ENCODE assay signal across 3 cellular contexts in the genomic region with DNA sequence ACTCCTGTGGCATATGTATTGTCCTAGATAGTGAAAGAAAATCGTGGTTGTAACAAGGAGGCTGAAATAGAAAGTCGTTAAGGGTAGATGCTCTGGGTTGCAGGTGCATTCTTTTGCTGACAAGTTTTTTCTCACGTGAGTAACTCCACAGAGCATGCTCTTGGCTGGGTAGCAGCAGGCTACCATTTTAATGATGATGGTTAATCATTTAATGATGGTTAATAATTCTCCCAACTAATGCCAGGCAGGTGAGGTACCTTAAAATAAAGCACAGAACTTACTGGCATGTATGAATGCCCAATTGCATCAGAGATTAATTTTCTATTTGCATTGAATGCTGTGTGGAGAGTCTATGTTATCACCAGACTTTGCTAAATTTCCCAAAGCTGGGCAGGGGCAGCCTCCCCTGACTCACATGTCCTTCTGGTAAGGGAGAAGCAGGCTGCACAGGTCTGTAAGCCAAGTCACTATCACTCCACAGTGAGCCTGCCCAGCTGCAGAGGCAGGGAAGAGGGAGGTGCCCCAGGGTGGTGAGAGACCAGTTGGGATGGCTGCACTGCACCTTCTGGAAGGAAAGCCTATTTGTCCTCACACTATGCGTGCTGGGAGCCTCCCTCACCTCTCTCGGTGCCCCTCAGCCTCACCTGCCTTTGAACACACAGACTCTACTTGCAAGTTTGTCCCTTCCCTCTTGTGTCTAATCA.
TF ChIP-seq lines count a peak whose summit lies in the region.

No MANE protein-coding gene starts in this region.

TF ChIP-seq in liver, 16 proteins besides CTCF, POLR2A, EP300 and RAD21 (continued from another document):
- TF ChIP-seq ATF3 (IDR thresholded peaks at IDR 0.05): no peak
- TF ChIP-seq SP1 (IDR thresholded peaks at IDR 0.05): no peak
- TF ChIP-seq JUND (IDR thresholded peaks at IDR 0.05): no peak
- TF ChIP-seq HNF4G (IDR thresholded peaks at IDR 0.05): no peak
- TF ChIP-seq RXRA (IDR thresholded peaks at IDR 0.05): no peak
- TF ChIP-seq EGR1 (IDR thresholded peaks at IDR 0.05; ENCODE audit: low read depth in 2 of 2): no peak
- no peak for TF ChIP-seq GABPA (IDR thresholded peaks at IDR 0.05 in 1 of 2, conservative IDR thresholded peaks at IDR 0.05 in 1 of 2)
- no peak for TF ChIP-seq TAF1 (conservative IDR thresholded peaks at IDR 0.05)
- TF ChIP-seq, protein P1, sequence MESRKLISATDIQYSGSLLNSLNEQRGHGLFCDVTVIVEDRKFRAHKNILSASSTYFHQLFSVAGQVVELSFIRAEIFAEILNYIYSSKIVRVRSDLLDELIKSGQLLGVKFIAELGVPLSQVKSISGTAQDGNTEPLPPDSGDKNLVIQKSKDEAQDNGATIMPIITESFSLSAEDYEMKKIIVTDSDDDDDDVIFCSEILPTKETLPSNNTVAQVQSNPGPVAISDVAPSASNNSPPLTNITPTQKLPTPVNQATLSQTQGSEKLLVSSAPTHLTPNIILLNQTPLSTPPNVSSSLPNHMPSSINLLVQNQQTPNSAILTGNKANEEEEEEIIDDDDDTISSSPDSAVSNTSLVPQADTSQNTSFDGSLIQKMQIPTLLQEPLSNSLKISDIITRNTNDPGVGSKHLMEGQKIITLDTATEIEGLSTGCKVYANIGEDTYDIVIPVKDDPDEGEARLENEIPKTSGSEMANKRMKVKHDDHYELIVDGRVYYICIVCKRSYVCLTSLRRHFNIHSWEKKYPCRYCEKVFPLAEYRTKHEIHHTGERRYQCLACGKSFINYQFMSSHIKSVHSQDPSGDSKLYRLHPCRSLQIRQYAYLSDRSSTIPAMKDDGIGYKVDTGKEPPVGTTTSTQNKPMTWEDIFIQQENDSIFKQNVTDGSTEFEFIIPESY (IDR thresholded peaks at IDR 0.05): no peak
- TF ChIP-seq YY1 (IDR thresholded peaks at IDR 0.05): peak; percentile 64
- TF ChIP-seq MAX (IDR thresholded peaks at IDR 0.05): peak; percentile 13
- TF ChIP-seq REST (IDR thresholded peaks at IDR 0.05): no peak
- TF ChIP-seq FOXA1 (IDR thresholded peaks at IDR 0.05): no peak
- no peak for TF ChIP-seq FOXA2 (IDR thresholded peaks at IDR 0.05)
- TF ChIP-seq HNF4A (conservative IDR thresholded peaks at IDR 0.05): peak in 1 of 2 donors; percentile 9

TF ChIP-seq in HepG2, 621 proteins besides CTCF, POLR2A, EP300 and RAD21:
- TF ChIP-seq, protein P2, sequence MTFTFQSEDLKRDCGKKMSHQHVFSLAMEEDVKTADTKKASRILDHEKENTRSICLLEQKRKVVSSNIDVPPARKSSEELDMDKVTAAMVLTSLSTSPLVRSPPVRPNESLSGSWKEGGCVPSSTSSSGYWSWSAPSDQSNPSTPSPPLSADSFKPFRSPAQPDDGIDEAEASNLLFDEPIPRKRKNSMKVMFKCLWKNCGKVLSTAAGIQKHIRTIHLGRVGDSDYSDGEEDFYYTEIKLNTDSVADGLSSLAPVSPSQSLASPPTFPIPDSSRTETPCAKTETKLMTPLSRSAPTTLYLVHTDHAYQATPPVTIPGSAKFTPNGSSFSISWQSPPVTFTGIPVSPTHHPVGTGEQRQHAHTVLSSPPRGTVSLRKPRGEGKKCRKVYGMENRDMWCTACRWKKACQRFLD (CRISPR knock-in tag; IDR thresholded peaks at IDR 0.05; ENCODE audit: borderline replicate concordance): no peak
- no peak for TF ChIP-seq RORA (CRISPR knock-in tag; IDR thresholded peaks at IDR 0.05)

TF ChIP-seq in GM12878, 131 proteins besides CTCF, POLR2A, EP300 and RAD21 (continued from another document):
- TF ChIP-seq SIN3A (IDR thresholded peaks at IDR 0.05; ENCODE audit: low read depth, low read length): no peak
- no peak for TF ChIP-seq BCL11A (IDR thresholded peaks at IDR 0.05; ENCODE audit: low read depth, low read length)
- no peak for TF ChIP-seq ZNF217 (IDR thresholded peaks at IDR 0.05)
